Comparison of ENCODE assay signal across 10 cellular contexts in the genomic region with DNA sequence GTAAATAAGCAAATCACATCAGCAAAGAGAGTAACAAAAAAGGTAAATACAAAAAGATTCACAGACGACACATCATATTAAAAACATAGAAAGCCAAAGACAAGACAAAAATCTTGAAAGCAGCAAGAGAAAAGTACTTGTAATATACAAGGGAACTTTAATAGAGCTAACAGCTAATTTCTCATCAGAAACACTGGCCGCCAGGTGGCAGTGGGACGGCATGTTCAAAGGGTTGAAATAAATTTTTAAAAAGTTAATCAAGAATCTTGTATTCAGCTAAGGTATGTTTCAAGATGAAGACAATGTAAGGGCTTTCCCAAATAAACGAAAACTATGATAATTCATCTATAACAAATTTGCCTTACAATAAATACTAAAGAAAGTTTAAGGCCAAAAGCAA.
DNase-seq lines count a peak whose midpoint lies in the region; ATAC-seq and TF ChIP-seq lines count a peak whose summit lies in the region.
"Had no signal": no experiment of that assay in that cellular context is flagged by ENCODE, and none has a peak within 500 bp of the region (broad histone marks: within the 10 kb centered on the region; RNA-seq: fewer than 3 reads in every experiment).

No MANE protein-coding gene starts in this region.

- no peaks in the 10 kb centered on the region for H4K20me1 ChIP-seq in PC-9 (ENCODE audit: insufficient read depth)

- no peak overlapping the region for H3K4me2 ChIP-seq in PC-9

- H3F3A ChIP-seq in PC-9 (ENCODE audit: insufficient read depth, low read depth): no peaks in the 10 kb centered on the region

- H3K36me3 ChIP-seq in PC-9 (ENCODE audit: low read depth): no peaks in the 10 kb centered on the region

- H3K4me1 ChIP-seq in PC-9 (replicated peaks; ENCODE audit: insufficient read depth): no peaks in the 10 kb centered on the region

- POLR2A ChIA-PET in PC-9 (lab: Charles Lee; ENCODE audit: unreplicated experiment): no interaction called here

- CTCF ChIA-PET in PC-9 (lab: Charles Lee): no interaction called here

- BruUV-seq in PC-9 (replicated peaks; lab: Mats Ljungman, UMichigan): no TSS peak

- peaks cover 5% of the 10 kb centered on the region; the same call in 1 of the 2 replicates for H3K9me3 ChIP-seq in PC-9 (ENCODE audit: insufficient read depth, low read depth)
- H3K9me3 ChIP-seq: mucosa of descending colon had no signal

- no peaks in the 10 kb centered on the region for H3K9me2 ChIP-seq in PC-9 (ENCODE audit: insufficient read depth)

- intact Hi-C loops in PC-9 (cut with micrococcal nuclease; ENCODE audit: unreplicated experiment): loop anchor here (10.0 kb wide), 1 partner anchor 155 kb away; no protein-coding TSS in a partner anchor

- H3K27me3 ChIP-seq in PC-9 (ENCODE audit: insufficient read depth, low read depth): no peaks in the 10 kb centered on the region

- DNase-seq in AG08395 (ENCODE audit: low spot score) (peak; percentile 9), PC-9 (no peak), foreskin fibroblast (peak in 1 of 2 donors; percentile 1), NCI-H1092 treated with DMSO at 0.1 percent for 48 hours (lab: John Stamatoyannopoulos, UW) (no peak), NCI-H1105 treated with DMSO at 0.1 percent for 48 hours (lab: John Stamatoyannopoulos, UW) (no peak)
- DNase-seq: effector memory CD4-positive, alpha-beta T cell had no signal

- H3K4me3 ChIP-seq in PC-9 (no peak overlapping the region), foreskin fibroblast (ENCODE audit: low read depth in 1 of 2, low read length in 2 of 2) (no peak overlapping the region)
- H3K4me3 ChIP-seq: mucosa of descending colon had no signal

- no peak for ATAC-seq in GM18520 (IDR thresholded peaks at IDR 0.05; ENCODE audit: unreplicated experiment)
- no peak for ATAC-seq in HG03280 (IDR thresholded peaks at IDR 0.05; ENCODE audit: unreplicated experiment)
- ATAC-seq: mucosa of descending colon had no signal

- TF ChIP-seq CTCF in GM12872 (IDR thresholded peaks at IDR 0.05; ENCODE audit: insufficient read depth, low read depth, low read length) (peak; percentile 44; the same call in 2 of the 3 replicates), PC-9 (conservative IDR thresholded peaks at IDR 0.05) (peak; percentile 82), foreskin fibroblast (IDR thresholded peaks at IDR 0.05; ENCODE audit: low read depth, low read length) (peak; percentile 6)

- H3K27ac ChIP-seq in PC-9: no peak overlapping the region

- H2AFZ ChIP-seq in PC-9: no peak overlapping the region

- no peaks in the 10 kb centered on the region for H3K79me2 ChIP-seq in PC-9 (ENCODE audit: low read depth)

Comparison
In these comparisons a context has a peak if more than half of its experiments do, and no peak if none do; other contexts are left out.
1. CTCF ChIP-seq: peak in every context shown above with its lines; median percentile 82 in PC-9; 44 in GM12872; 6 in foreskin fibroblast.